26 cellular contexts compared by ENCODE assay signal in genomic region chr7:26189697-26190096, GRCh38. TPM values are rescaled to one million over a fixed set of nuclear protein-coding genes. Genes with fewer than 3 reads are reported as not detected.
DNase-seq lines count a peak whose midpoint lies in the region; ATAC-seq and TF ChIP-seq lines count a peak whose summit lies in the region.
"Had no signal": no experiment of that assay in that cellular context is flagged by ENCODE, and none has a peak within 500 bp of the region (broad histone marks: within the 10 kb centered on the region; RNA-seq: fewer than 3 reads in every experiment).

No MANE protein-coding gene starts in this region.

- H3K36me3 ChIP-seq in Karpas-422 (ENCODE audit: insufficient read depth, low read length): peaks cover 53% of the 10 kb centered on the region
- H3K36me3 ChIP-seq in CD4-positive, alpha-beta memory T cell (ENCODE audit: insufficient read depth, low read length): peaks cover 57% of the 10 kb centered on the region

- peak overlapping the region; percentile 92 for H3K27ac Mint-ChIP-seq in activated T-cell treated with anti-CD3 and anti-CD28 coated beads, Interleukin-2, amount 50 U/mL, for 24 hours
- H3K27ac Mint-ChIP-seq in activated naive CD8-positive, alpha-beta T cell treated with anti-CD3 and anti-CD28 coated beads, Interleukin-2, amount 50 U/mL, for 24 hours: peak overlapping the region; percentile 86
- H3K27ac Mint-ChIP-seq in nephron progenitor cell: peak overlapping the region; percentile 33
- peak overlapping the region in 3 of 7 donors; percentile 12 to 99 (median 37) for H3K27ac Mint-ChIP-seq in CD4-positive, alpha-beta memory T cell

- no peaks in the 10 kb centered on the region for H3K9me3 ChIP-seq in Karpas-422 (ENCODE audit: low read length)
- H3K9me3 ChIP-seq in CD4-positive, alpha-beta memory T cell (ENCODE audit: control insufficient read depth in 1 of 2, low read length in 2 of 2): no peaks in the 10 kb centered on the region
- H3K9me3 ChIP-seq: ovary, thoracic aorta had no signal

- TF ChIP-seq CTCF in nephron progenitor cell (IDR thresholded peaks at IDR 0.05): no peak

- no peak overlapping the region for H3K27ac ChIP-seq in Karpas-422 (ENCODE audit: low read length)
- H3K27ac ChIP-seq in CD4-positive, alpha-beta memory T cell (ENCODE audit: low read depth, low read length): no peak overlapping the region
- H3K27ac ChIP-seq: C4-2B, dorsolateral prefrontal cortex, foreskin keratinocyte, ovary, thoracic aorta had no signal

- intact Hi-C loops in CD4-positive, alpha-beta memory T cell (cut with micrococcal nuclease): no loop called here

- no peaks in the 10 kb centered on the region for H3K9me2 ChIP-seq in Karpas-422 (replicated peaks; ENCODE audit: insufficient read depth, low read length)

- peak overlapping the region; percentile 23 for H3K4me3 Mint-ChIP-seq in activated T-cell treated with anti-CD3 and anti-CD28 coated beads, Interleukin-2, amount 50 U/mL, for 24 hours
- H3K4me3 Mint-ChIP-seq in activated T-cell treated with anti-CD3 and anti-CD28 coated beads, Interleukin-2, amount 50 U/mL, for 4 hours: no peak overlapping the region
- peak overlapping the region; percentile 55 for H3K4me3 Mint-ChIP-seq in activated naive CD8-positive, alpha-beta T cell treated with anti-CD3 and anti-CD28 coated beads, Interleukin-2, amount 50 U/mL, for 24 hours
- H3K4me3 Mint-ChIP-seq in nephron progenitor cell: no peak overlapping the region
- peak overlapping the region in 1 of 8 donors; percentile 35 for H3K4me3 Mint-ChIP-seq in CD4-positive, alpha-beta memory T cell

- CTCF ChIA-PET in CD4-positive, alpha-beta memory T cell (lab: Charles Lee; ENCODE audit: partially characterized antibody): interaction anchor here (1.0 to 3.8 kb wide), 6 partner anchors 8 to 111 kb away, joined by 3 to 34 read pairs (median 6); no protein-coding TSS in a partner anchor

- ATAC-seq in activated T-cell treated with anti-CD3 and anti-CD28 coated beads, Interleukin-2, amount 50 U/mL, for 4 hours: no peak
- ATAC-seq in activated naive CD8-positive, alpha-beta T cell treated with anti-CD3 and anti-CD28 coated beads, Interleukin-2, amount 50 U/mL, for 24 hours: no peak
- ATAC-seq: foreskin keratinocyte, sciatic nerve had no signal

- H3K4me1 ChIP-seq in Karpas-422 (ENCODE audit: low read length): peaks cover 2% of the 10 kb centered on the region
- H3K4me1 ChIP-seq in CD4-positive, alpha-beta memory T cell (ENCODE audit: insufficient read depth, low read length): peaks cover 90% of the 10 kb centered on the region
- H3K4me1 ChIP-seq: foreskin keratinocyte had no signal

- H3K79me2 ChIP-seq in Karpas-422 (ENCODE audit: low read length): no peaks in the 10 kb centered on the region

- H3K4me2 ChIP-seq in Karpas-422 (ENCODE audit: low read depth, low read length, poor library complexity, severe bottlenecking): no peak overlapping the region
- H3K4me2 ChIP-seq: hepatocyte had no signal

- no peak overlapping the region for H3K4me3 ChIP-seq in Karpas-422 (ENCODE audit: low read length)
- no peak overlapping the region for H3K4me3 ChIP-seq in CD4-positive, alpha-beta memory T cell (ENCODE audit: low read length in 2 of 2)
- H3K4me3 ChIP-seq: dorsolateral prefrontal cortex, hepatocyte, lung, ovary, thoracic aorta had no signal

- peaks cover 60% of the 10 kb centered on the region for H4K20me1 ChIP-seq in Karpas-422 (ENCODE audit: insufficient read depth, low read depth, low read length)

- H2AFZ ChIP-seq in Karpas-422 (ENCODE audit: low read length): no peak overlapping the region
- H2AFZ ChIP-seq: hepatocyte had no signal

- no peak for DNase-seq in activated T-cell treated with anti-CD3 and anti-CD28 coated beads, Interleukin-2, amount 50 U/mL, for 24 hours
- DNase-seq in activated T-cell treated with anti-CD3 and anti-CD28 coated beads, Interleukin-2, amount 50 U/mL, for 4 hours: no peak
- DNase-seq in Karpas-422 (peak; percentile 51), nephron progenitor cell (no peak), NCI-H128 (lab: John Stamatoyannopoulos, UW; ENCODE audit: unreplicated experiment) (no peak)
- DNase-seq in activated naive CD8-positive, alpha-beta T cell treated with anti-CD3 and anti-CD28 coated beads, Interleukin-2, amount 50 U/mL, for 24 hours: no peak
- DNase-seq in CD4-positive, alpha-beta memory T cell: no peak
- no peak for DNase-seq in stimulated activated naive CD4-positive, alpha-beta T cell treated with Interleukin-2 at 50 U/mL for 16 hours (lab: John Stamatoyannopoulos, UW)
- DNase-seq: caudate nucleus; DMS153; dorsolateral prefrontal cortex; foreskin keratinocyte; islet precursor cell; KG1; NCI-H1092; NCI-H2029; ovary; SIG-M5; stimulated activated CD4-positive, alpha-beta T cell treated with anti-CD3 and anti-CD28 coated beads, Interleukin-15, amount 100 ng/mL, for 24 hours had no signal

- POLR2A ChIA-PET in CD4-positive, alpha-beta memory T cell (lab: Charles Lee; ENCODE audit: partially characterized antibody): interaction anchor here (1.0 to 13.7 kb wide), 10 partner anchors 7 to 107 kb away, joined by 3 to 369 read pairs (median 14); partner anchors contain the start of genes CBX3, HNRNPA2B1 and NFE2L3

- no peaks in the 10 kb centered on the region for H3K27me3 Mint-ChIP-seq in activated T-cell treated with anti-CD3 and anti-CD28 coated beads, Interleukin-2, amount 50 U/mL, for 24 hours
- no peaks in the 10 kb centered on the region for H3K27me3 Mint-ChIP-seq in activated T-cell treated with anti-CD3 and anti-CD28 coated beads, Interleukin-2, amount 50 U/mL, for 4 hours (ENCODE audit: low read depth)
- H3K27me3 Mint-ChIP-seq in activated naive CD8-positive, alpha-beta T cell treated with anti-CD3 and anti-CD28 coated beads, Interleukin-2, amount 50 U/mL, for 24 hours: no peaks in the 10 kb centered on the region
- H3K27me3 Mint-ChIP-seq in nephron progenitor cell (ENCODE audit: low read depth, poor library complexity): peaks cover 4% of the 10 kb centered on the region
- H3K27me3 Mint-ChIP-seq in CD4-positive, alpha-beta memory T cell: no peaks in the 10 kb centered on the region

- no peaks in the 10 kb centered on the region for H3K9me3 Mint-ChIP-seq in activated T-cell treated with anti-CD3 and anti-CD28 coated beads, Interleukin-2, amount 50 U/mL, for 24 hours
- no peaks in the 10 kb centered on the region for H3K9me3 Mint-ChIP-seq in activated T-cell treated with anti-CD3 and anti-CD28 coated beads, Interleukin-2, amount 50 U/mL, for 4 hours
- no peaks in the 10 kb centered on the region for H3K9me3 Mint-ChIP-seq in activated naive CD8-positive, alpha-beta T cell treated with anti-CD3 and anti-CD28 coated beads, Interleukin-2, amount 50 U/mL, for 24 hours
- no peaks in the 10 kb centered on the region for H3K9me3 Mint-ChIP-seq in nephron progenitor cell
- peaks cover 0 to 8% (median 0%) of the 10 kb centered on the region in 8 donors for H3K9me3 Mint-ChIP-seq in CD4-positive, alpha-beta memory T cell
- H3K9me3 Mint-ChIP-seq: activated T-helper 2 cell treated with anti-CD3 and anti-CD28 coated beads, Interferon-gamma antibody, Interleukin-2, Interleukin-4, amounts not matched to agents 10 μg/mL and 5 μg/mL and 100 μg/mL, durations not matched to agents 14 hours and 24 hours and 36 hours; T-helper 2 cell treated with Interferon-gamma antibody and Interleukin-4, amounts not matched to agents 5 μg/mL and 100 μg/mL, for 36 hours had no signal

- peaks cover 96% of the 10 kb centered on the region for H3K36me3 Mint-ChIP-seq in activated T-cell treated with anti-CD3 and anti-CD28 coated beads, Interleukin-2, amount 50 U/mL, for 24 hours (ENCODE audit: low read depth)
- H3K36me3 Mint-ChIP-seq in activated T-cell treated with anti-CD3 and anti-CD28 coated beads, Interleukin-2, amount 50 U/mL, for 4 hours (ENCODE audit: insufficient read depth): peaks cover 76% of the 10 kb centered on the region
- peaks cover 92% of the 10 kb centered on the region for H3K36me3 Mint-ChIP-seq in activated naive CD8-positive, alpha-beta T cell treated with anti-CD3 and anti-CD28 coated beads, Interleukin-2, amount 50 U/mL, for 24 hours (ENCODE audit: low read depth)
- H3K36me3 Mint-ChIP-seq in nephron progenitor cell (ENCODE audit: low read depth): peaks cover 71% of the 10 kb centered on the region
- peaks cover 64 to 91% of the 10 kb centered on the region in 2 donors for H3K36me3 Mint-ChIP-seq in CD4-positive, alpha-beta memory T cell

- no peaks in the 10 kb centered on the region for H3K27me3 ChIP-seq in Karpas-422 (ENCODE audit: low read length)
- H3K27me3 ChIP-seq in CD4-positive, alpha-beta memory T cell (ENCODE audit: insufficient read depth, low read length): no peaks in the 10 kb centered on the region
- H3K27me3 ChIP-seq: dorsolateral prefrontal cortex, foreskin keratinocyte, hepatocyte, ovary had no signal

- H3K4me1 Mint-ChIP-seq in activated T-cell treated with anti-CD3 and anti-CD28 coated beads, Interleukin-2, amount 50 U/mL, for 24 hours (ENCODE audit: low read depth): peaks cover 95% of the 10 kb centered on the region
- H3K4me1 Mint-ChIP-seq in activated T-cell treated with anti-CD3 and anti-CD28 coated beads, Interleukin-2, amount 50 U/mL, for 4 hours (ENCODE audit: low read depth): peaks cover 93% of the 10 kb centered on the region
- H3K4me1 Mint-ChIP-seq in activated naive CD8-positive, alpha-beta T cell treated with anti-CD3 and anti-CD28 coated beads, Interleukin-2, amount 50 U/mL, for 24 hours: peaks cover 97% of the 10 kb centered on the region
- peaks cover 36% of the 10 kb centered on the region for H3K4me1 Mint-ChIP-seq in nephron progenitor cell
- H3K4me1 Mint-ChIP-seq in CD4-positive, alpha-beta memory T cell: peaks cover 65 to 99% (median 82%) of the 10 kb centered on the region in 4 donors

- no peak overlapping the region for H3K9ac ChIP-seq in Karpas-422 (ENCODE audit: low read length)

RNA-seq across cellular contexts. Expression of gene HNRNPA2B1, which starts 10.8 kb away (rescaled TPM):
- total RNA-seq in activated T-cell treated with anti-CD3 and anti-CD28 coated beads, Interleukin-2, amount 50 U/mL, for 4 hours: 100 to 1,000 TPM; 912 to 975 (median 924) TPM
- total RNA-seq in Karpas-422 (2014; rRNA removed; shearing (Covaris generic); ENCODE audit: low replicate concordance): 145 and 197 TPM in 2 replicates
- 100 to 1,000 TPM; 450 to 466 TPM for total RNA-seq in CD4-positive, alpha-beta memory T cell
- polyA plus RNA-seq in CD4-positive, alpha-beta memory T cell: 100 to 1,000 TPM; 475 to 700 TPM

RNA-seq across cellular contexts. Expression of gene CBX3, which starts 11.8 kb away (rescaled TPM):
- 100 to 1,000 TPM; 246 to 278 (median 267) TPM for total RNA-seq in activated T-cell treated with anti-CD3 and anti-CD28 coated beads, Interleukin-2, amount 50 U/mL, for 4 hours
- total RNA-seq in Karpas-422 (2014; rRNA removed; shearing (Covaris generic); ENCODE audit: low replicate concordance): 111 and 168 TPM in 2 replicates
- total RNA-seq in CD4-positive, alpha-beta memory T cell: 100 to 1,000 TPM; 160 to 173 TPM
- polyA plus RNA-seq in CD4-positive, alpha-beta memory T cell: 100 to 1,000 TPM; 105 to 180 TPM

RNA-seq across cellular contexts. Expression of gene NFE2L3, which starts 37.7 kb away (rescaled TPM):
- total RNA-seq in activated T-cell treated with anti-CD3 and anti-CD28 coated beads, Interleukin-2, amount 50 U/mL, for 4 hours: 10 to 100 TPM; 34.1 to 53.7 (median 46.5) TPM
- total RNA-seq in Karpas-422 (2014; rRNA removed; shearing (Covaris generic); ENCODE audit: low replicate concordance): not detected in 2 replicates
- total RNA-seq in CD4-positive, alpha-beta memory T cell: 1 to 10 TPM; 7.5 to 7.9 TPM
- 1 to 10 TPM; 7.9 to 9.6 TPM for polyA plus RNA-seq in CD4-positive, alpha-beta memory T cell

Comparison
In these comparisons a context has a peak if more than half of its experiments do, and no peak if none do; other contexts are left out.
1. H3K4me3 Mint-ChIP-seq: peak in activated T-cell treated with anti-CD3 and anti-CD28 coated beads, Interleukin-2, amount 50 U/mL, for 24 hours (single experiment) and activated naive CD8-positive, alpha-beta T cell treated with anti-CD3 and anti-CD28 coated beads, Interleukin-2, amount 50 U/mL, for 24 hours (single experiment); none in activated T-cell treated with anti-CD3 and anti-CD28 coated beads, Interleukin-2, amount 50 U/mL, for 4 hours (single experiment) and nephron progenitor cell (single experiment).